Comparison of ENCODE assay signal across 1 cellular context in the genomic region with DNA sequence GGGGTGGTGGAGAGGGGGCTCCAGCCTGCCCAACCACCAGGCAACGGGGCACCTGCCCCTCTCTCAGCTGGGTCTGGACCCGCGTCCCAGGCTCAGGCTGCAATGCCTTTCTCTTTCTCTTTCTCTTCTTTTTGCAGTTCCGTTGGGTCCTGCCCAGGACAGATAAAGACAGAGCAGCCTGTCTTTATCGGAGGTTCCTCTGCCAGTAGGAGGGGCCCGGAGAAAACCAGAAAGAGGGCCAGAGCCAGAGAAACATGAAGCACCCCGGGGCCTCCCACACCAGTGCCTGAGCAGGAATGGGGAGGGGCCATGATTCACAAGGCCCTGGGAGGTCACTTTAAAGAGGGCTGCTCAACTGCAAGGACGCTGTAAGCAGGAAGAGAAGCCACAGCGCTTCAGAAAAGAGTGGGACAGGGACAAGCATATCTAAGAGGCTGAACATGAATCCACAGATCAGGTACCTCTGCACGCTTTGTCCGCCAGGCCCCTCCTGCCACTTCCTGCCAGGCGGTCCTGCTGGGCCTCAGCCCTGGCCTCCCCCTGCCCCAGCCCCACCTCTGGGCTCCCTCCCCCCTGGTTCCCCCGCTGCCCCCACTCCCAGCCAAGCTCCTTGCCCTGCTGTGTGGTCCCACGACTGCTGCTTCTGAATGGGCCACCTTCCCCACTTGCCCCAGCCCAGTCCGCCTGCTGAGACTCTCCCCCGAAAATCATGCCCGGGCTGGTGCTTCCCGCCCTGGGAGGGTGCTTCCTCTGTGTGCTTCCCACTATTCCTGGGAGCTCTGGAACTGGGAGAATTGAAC.
TF ChIP-seq lines count a peak whose summit lies in the region.

A gene (plus strand): TSS at position 335 of the 800 bp plus-strand sequence. CDS start 106 bp downstream, at position 441.

TF ChIP-seq in HepG2, 621 proteins besides CTCF, POLR2A, EP300 and RAD21 (continued from another document and continues in another):
- TF ChIP-seq ZNF546 (CRISPR knock-in tag; conservative IDR thresholded peaks at IDR 0.05) (0 out of 2 replicates have a peak, but pooled peaks have one; percentile 57), ZBTB8A (CRISPR knock-in tag; IDR thresholded peaks at IDR 0.05; ENCODE audit: borderline replicate concordance, low read depth) (no peak), MED8 (CRISPR knock-in tag; IDR thresholded peaks at IDR 0.05; ENCODE audit: insufficient replicate concordance) (no peak), ZNF615 (CRISPR knock-in tag; IDR thresholded peaks at IDR 0.05; ENCODE audit: borderline replicate concordance) (no peak), AGO2 (optimal IDR thresholded peaks at IDR 0.05; ENCODE audit: low read depth, low read length) (no peak), CHD4 (IDR thresholded peaks at IDR 0.05; ENCODE audit: borderline replicate concordance, low read length) (no peak), ZBTB3 (CRISPR knock-in tag; IDR thresholded peaks at IDR 0.05; ENCODE audit: borderline replicate concordance, low read depth) (no peak), ZNF709 (CRISPR knock-in tag; IDR thresholded peaks at IDR 0.05) (no peak), TAF1 (CRISPR knock-in tag; IDR thresholded peaks at IDR 0.05) (peak; percentile 79; the same call in 1 of the 2 replicates), DMAP1 (CRISPR knock-in tag; IDR thresholded peaks at IDR 0.05) (0 out of 2 replicates have a peak, but pooled peaks have one; percentile 27), GFI1 (CRISPR knock-in tag; IDR thresholded peaks at IDR 0.05; ENCODE audit: borderline replicate concordance) (no peak), ZNF17 (CRISPR knock-in tag; IDR thresholded peaks at IDR 0.05) (no peak), KDM5B (CRISPR knock-in tag; IDR thresholded peaks at IDR 0.05; ENCODE audit: borderline replicate concordance) (peak; percentile 54; the same call in 1 of the 2 replicates), KDM5A (IDR thresholded peaks at IDR 0.05; ENCODE audit: borderline replicate concordance, low read length) (no peak), KLF11 (CRISPR knock-in tag; IDR thresholded peaks at IDR 0.05) (no peak), POLR2AphosphoS5 (IDR thresholded peaks at IDR 0.05; ENCODE audit: low read depth, low read length) (peak; percentile 76), ZMAT3 (CRISPR knock-in tag; conservative IDR thresholded peaks at IDR 0.05) (no peak), RARA (CRISPR knock-in tag; IDR thresholded peaks at IDR 0.05) (0 out of 2 replicates have a peak, but pooled peaks have one; percentile 6), BORCS8-MEF2B (CRISPR knock-in tag; IDR thresholded peaks at IDR 0.05) (no peak), PCBP2 (optimal IDR thresholded peaks at IDR 0.05; ENCODE audit: low read depth, low read length, poor library complexity, severe bottlenecking) (no peak), KLF12 (CRISPR knock-in tag; IDR thresholded peaks at IDR 0.05; ENCODE audit: borderline replicate concordance) (no peak), ZNF788 (CRISPR knock-in tag; IDR thresholded peaks at IDR 0.05; ENCODE audit: borderline replicate concordance) (peak; percentile 38; the same call in 1 of the 2 replicates), NR1H2 (CRISPR knock-in tag; IDR thresholded peaks at IDR 0.05; ENCODE audit: borderline replicate concordance, low read depth) (peak; percentile 33; the same call in 1 of the 2 replicates), SUZ12 (IDR thresholded peaks at IDR 0.05; ENCODE audit: low read depth, low read length) (no peak), ZNF224 (CRISPR knock-in tag; IDR thresholded peaks at IDR 0.05) (no peak), SIN3A (IDR thresholded peaks at IDR 0.05; ENCODE audit: borderline replicate concordance, low read depth, low read length) (0 out of 2 replicates have a peak, but pooled peaks have one; percentile 61), MAZ (IDR thresholded peaks at IDR 0.05; ENCODE audit: borderline replicate concordance, low read depth, low read length) (no peak), MAZ (CRISPR knock-in tag; IDR thresholded peaks at IDR 0.05; ENCODE audit: low read depth) (no peak)
- TF ChIP-seq, protein P1, sequence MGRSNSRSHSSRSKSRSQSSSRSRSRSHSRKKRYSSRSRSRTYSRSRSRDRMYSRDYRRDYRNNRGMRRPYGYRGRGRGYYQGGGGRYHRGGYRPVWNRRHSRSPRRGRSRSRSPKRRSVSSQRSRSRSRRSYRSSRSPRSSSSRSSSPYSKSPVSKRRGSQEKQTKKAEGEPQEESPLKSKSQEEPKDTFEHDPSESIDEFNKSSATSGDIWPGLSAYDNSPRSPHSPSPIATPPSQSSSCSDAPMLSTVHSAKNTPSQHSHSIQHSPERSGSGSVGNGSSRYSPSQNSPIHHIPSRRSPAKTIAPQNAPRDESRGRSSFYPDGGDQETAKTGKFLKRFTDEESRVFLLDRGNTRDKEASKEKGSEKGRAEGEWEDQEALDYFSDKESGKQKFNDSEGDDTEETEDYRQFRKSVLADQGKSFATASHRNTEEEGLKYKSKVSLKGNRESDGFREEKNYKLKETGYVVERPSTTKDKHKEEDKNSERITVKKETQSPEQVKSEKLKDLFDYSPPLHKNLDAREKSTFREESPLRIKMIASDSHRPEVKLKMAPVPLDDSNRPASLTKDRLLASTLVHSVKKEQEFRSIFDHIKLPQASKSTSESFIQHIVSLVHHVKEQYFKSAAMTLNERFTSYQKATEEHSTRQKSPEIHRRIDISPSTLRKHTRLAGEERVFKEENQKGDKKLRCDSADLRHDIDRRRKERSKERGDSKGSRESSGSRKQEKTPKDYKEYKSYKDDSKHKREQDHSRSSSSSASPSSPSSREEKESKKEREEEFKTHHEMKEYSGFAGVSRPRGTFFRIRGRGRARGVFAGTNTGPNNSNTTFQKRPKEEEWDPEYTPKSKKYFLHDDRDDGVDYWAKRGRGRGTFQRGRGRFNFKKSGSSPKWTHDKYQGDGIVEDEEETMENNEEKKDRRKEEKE (IDR thresholded peaks at IDR 0.05): no peak
- TF ChIP-seq, protein P2, sequence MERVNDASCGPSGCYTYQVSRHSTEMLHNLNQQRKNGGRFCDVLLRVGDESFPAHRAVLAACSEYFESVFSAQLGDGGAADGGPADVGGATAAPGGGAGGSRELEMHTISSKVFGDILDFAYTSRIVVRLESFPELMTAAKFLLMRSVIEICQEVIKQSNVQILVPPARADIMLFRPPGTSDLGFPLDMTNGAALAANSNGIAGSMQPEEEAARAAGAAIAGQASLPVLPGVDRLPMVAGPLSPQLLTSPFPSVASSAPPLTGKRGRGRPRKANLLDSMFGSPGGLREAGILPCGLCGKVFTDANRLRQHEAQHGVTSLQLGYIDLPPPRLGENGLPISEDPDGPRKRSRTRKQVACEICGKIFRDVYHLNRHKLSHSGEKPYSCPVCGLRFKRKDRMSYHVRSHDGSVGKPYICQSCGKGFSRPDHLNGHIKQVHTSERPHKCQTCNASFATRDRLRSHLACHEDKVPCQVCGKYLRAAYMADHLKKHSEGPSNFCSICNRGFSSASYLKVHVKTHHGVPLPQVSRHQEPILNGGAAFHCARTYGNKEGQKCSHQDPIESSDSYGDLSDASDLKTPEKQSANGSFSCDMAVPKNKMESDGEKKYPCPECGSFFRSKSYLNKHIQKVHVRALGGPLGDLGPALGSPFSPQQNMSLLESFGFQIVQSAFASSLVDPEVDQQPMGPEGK (CRISPR knock-in tag; IDR thresholded peaks at IDR 0.05): peak; percentile 62
- TF ChIP-seq, protein P3, sequence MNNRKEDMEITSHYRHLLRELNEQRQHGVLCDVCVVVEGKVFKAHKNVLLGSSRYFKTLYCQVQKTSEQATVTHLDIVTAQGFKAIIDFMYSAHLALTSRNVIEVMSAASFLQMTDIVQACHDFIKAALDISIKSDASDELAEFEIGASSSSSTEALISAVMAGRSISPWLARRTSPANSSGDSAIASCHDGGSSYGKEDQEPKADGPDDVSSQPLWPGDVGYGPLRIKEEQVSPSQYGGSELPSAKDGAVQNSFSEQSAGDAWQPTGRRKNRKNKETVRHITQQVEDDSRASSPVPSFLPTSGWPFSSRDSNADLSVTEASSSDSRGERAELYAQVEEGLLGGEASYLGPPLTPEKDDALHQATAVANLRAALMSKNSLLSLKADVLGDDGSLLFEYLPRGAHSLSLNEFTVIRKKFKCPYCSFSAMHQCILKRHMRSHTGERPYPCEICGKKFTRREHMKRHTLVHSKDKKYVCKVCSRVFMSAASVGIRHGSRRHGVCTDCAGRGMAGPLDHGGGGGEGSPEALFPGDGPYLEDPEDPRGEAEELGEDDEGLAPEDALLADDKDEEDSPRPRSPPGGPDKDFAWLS (CRISPR knock-in tag; IDR thresholded peaks at IDR 0.05; ENCODE audit: borderline replicate concordance): no peak
- TF ChIP-seq, protein P4, sequence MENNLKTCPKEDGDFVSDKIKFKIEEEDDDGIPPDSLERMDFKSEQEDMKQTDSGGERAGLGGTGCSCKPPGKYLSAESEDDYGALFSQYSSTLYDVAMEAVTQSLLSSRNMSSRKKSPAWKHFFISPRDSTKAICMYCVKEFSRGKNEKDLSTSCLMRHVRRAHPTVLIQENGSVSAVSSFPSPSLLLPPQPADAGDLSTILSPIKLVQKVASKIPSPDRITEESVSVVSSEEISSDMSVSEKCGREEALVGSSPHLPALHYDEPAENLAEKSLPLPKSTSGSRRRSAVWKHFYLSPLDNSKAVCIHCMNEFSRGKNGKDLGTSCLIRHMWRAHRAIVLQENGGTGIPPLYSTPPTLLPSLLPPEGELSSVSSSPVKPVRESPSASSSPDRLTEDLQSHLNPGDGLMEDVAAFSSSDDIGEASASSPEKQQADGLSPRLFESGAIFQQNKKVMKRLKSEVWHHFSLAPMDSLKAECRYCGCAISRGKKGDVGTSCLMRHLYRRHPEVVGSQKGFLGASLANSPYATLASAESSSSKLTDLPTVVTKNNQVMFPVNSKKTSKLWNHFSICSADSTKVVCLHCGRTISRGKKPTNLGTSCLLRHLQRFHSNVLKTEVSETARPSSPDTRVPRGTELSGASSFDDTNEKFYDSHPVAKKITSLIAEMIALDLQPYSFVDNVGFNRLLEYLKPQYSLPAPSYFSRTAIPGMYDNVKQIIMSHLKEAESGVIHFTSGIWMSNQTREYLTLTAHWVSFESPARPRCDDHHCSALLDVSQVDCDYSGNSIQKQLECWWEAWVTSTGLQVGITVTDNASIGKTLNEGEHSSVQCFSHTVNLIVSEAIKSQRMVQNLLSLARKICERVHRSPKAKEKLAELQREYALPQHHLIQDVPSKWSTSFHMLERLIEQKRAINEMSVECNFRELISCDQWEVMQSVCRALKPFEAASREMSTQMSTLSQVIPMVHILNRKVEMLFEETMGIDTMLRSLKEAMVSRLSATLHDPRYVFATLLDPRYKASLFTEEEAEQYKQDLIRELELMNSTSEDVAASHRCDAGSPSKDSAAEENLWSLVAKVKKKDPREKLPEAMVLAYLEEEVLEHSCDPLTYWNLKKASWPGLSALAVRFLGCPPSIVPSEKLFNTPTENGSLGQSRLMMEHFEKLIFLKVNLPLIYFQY (CRISPR knock-in tag; IDR thresholded peaks at IDR 0.05; ENCODE audit: borderline replicate concordance): no peak
- TF ChIP-seq, protein P5, sequence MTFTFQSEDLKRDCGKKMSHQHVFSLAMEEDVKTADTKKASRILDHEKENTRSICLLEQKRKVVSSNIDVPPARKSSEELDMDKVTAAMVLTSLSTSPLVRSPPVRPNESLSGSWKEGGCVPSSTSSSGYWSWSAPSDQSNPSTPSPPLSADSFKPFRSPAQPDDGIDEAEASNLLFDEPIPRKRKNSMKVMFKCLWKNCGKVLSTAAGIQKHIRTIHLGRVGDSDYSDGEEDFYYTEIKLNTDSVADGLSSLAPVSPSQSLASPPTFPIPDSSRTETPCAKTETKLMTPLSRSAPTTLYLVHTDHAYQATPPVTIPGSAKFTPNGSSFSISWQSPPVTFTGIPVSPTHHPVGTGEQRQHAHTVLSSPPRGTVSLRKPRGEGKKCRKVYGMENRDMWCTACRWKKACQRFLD (CRISPR knock-in tag; IDR thresholded peaks at IDR 0.05; ENCODE audit: borderline replicate concordance): no peak
- TF ChIP-seq, protein P6, sequence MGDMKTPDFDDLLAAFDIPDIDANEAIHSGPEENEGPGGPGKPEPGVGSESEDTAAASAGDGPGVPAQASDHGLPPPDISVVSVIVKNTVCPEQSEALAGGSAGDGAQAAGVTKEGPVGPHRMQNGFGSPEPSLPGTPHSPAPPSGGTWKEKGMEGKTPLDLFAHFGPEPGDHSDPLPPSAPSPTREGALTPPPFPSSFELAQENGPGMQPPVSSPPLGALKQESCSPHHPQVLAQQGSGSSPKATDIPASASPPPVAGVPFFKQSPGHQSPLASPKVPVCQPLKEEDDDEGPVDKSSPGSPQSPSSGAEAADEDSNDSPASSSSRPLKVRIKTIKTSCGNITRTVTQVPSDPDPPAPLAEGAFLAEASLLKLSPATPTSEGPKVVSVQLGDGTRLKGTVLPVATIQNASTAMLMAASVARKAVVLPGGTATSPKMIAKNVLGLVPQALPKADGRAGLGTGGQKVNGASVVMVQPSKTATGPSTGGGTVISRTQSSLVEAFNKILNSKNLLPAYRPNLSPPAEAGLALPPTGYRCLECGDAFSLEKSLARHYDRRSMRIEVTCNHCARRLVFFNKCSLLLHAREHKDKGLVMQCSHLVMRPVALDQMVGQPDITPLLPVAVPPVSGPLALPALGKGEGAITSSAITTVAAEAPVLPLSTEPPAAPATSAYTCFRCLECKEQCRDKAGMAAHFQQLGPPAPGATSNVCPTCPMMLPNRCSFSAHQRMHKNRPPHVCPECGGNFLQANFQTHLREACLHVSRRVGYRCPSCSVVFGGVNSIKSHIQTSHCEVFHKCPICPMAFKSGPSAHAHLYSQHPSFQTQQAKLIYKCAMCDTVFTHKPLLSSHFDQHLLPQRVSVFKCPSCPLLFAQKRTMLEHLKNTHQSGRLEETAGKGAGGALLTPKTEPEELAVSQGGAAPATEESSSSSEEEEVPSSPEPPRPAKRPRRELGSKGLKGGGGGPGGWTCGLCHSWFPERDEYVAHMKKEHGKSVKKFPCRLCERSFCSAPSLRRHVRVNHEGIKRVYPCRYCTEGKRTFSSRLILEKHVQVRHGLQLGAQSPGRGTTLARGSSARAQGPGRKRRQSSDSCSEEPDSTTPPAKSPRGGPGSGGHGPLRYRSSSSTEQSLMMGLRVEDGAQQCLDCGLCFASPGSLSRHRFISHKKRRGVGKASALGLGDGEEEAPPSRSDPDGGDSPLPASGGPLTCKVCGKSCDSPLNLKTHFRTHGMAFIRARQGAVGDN (CRISPR knock-in tag; IDR thresholded peaks at IDR 0.05): peak; percentile 68
- TF ChIP-seq, protein P7, sequence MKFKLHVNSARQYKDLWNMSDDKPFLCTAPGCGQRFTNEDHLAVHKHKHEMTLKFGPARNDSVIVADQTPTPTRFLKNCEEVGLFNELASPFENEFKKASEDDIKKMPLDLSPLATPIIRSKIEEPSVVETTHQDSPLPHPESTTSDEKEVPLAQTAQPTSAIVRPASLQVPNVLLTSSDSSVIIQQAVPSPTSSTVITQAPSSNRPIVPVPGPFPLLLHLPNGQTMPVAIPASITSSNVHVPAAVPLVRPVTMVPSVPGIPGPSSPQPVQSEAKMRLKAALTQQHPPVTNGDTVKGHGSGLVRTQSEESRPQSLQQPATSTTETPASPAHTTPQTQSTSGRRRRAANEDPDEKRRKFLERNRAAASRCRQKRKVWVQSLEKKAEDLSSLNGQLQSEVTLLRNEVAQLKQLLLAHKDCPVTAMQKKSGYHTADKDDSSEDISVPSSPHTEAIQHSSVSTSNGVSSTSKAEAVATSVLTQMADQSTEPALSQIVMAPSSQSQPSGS (CRISPR knock-in tag; IDR thresholded peaks at IDR 0.05): no peak
- TF ChIP-seq, protein P8, sequence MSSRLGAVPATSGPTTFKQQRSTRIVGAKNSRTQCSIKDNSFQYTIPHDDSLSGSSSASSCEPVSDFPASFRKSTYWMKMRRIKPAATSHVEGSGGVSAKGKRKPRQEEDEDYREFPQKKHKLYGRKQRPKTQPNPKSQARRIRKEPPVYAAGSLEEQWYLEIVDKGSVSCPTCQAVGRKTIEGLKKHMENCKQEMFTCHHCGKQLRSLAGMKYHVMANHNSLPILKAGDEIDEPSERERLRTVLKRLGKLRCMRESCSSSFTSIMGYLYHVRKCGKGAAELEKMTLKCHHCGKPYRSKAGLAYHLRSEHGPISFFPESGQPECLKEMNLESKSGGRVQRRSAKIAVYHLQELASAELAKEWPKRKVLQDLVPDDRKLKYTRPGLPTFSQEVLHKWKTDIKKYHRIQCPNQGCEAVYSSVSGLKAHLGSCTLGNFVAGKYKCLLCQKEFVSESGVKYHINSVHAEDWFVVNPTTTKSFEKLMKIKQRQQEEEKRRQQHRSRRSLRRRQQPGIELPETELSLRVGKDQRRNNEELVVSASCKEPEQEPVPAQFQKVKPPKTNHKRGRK (CRISPR knock-in tag; IDR thresholded peaks at IDR 0.05): no peak
